Comparison of ENCODE assay signal across 15 cellular contexts in the genomic region with DNA sequence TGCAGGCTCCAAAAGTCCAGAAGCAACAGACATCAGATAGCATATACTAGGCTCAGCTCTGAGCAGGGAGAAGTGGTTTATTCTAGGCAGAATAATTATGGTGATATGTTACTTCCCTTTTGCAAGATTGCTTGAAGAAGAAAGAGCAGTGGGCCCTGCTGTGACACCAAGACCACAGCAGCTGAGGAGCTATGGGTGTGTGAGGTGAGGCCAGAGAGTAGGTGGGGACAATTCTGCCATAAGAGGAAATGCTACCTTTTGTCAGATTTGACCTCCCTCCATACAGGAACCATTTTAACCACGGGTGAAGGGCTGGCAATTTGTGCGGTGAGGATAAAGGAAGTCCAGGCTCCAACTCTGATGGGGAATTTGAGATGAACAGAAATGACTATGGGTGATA. TPM values are rescaled to one million over a fixed set of nuclear protein-coding genes. Genes with fewer than 3 reads are reported as not detected.
DNase-seq lines count a peak whose midpoint lies in the region; ATAC-seq, FAIRE-seq and TF ChIP-seq lines count a peak whose summit lies in the region.
"Had no signal": no experiment of that assay in that cellular context is flagged by ENCODE, and none has a peak within 500 bp of the region (broad histone marks: within the 10 kb centered on the region; RNA-seq: fewer than 3 reads in every experiment).

No MANE protein-coding gene starts in this region.

- H3K79me2 ChIP-seq in OCI-LY7 (ENCODE audit: insufficient read depth, low read depth, low read length): no peaks in the 10 kb centered on the region

- H2AFZ ChIP-seq in OCI-LY7 (ENCODE audit: low read length): no peak overlapping the region

- DNase-seq in GM10248 (ENCODE audit: extremely low spot score): peak; percentile 43
- peak; percentile 12 for DNase-seq in OCI-LY7 (ENCODE audit: low spot score)
- DNase-seq in immature natural killer cell: peak; percentile 32 to 41 (median 39)
- no peak for DNase-seq in T-helper 9 cell
- DNase-seq in stimulated activated CD4-positive, alpha-beta T cell treated with anti-CD3 and anti-CD28 coated beads, Interleukin-15, amount 100 ng/mL, for 24 hours: no peak
- no peak for DNase-seq in GM12892 (ENCODE audit: insufficient read length)
- no peak for DNase-seq in foreskin fibroblast
- DNase-seq: adrenal gland, DMS79, hippocampal formation, left lung, NCI-H187, NCI-H69 had no signal

- no peak for TF ChIP-seq CTCF in GM10248 (IDR thresholded peaks at IDR 0.05; ENCODE audit: control extremely low read depth, extremely low read depth, low read depth, missing control alignments)
- TF ChIP-seq CTCF in OCI-LY7 (conservative IDR thresholded peaks at IDR 0.05; ENCODE audit: low read length): no peak
- TF ChIP-seq CTCF in foreskin fibroblast (IDR thresholded peaks at IDR 0.05; ENCODE audit: low read depth, low read length): no peak

- peaks cover 0 to 2% (median 0%) of the 10 kb centered on the region in 6 donors for H3K9me3 Mint-ChIP-seq in immature natural killer cell

- intact Hi-C loops in OCI-LY7 (cut with micrococcal nuclease; ENCODE audit: unreplicated experiment): no loop called here

- H3K4me3 ChIP-seq in OCI-LY7 (ENCODE audit: low read depth, low read length, poor library complexity, severe bottlenecking): no peak overlapping the region
- no peak overlapping the region for H3K4me3 ChIP-seq in foreskin fibroblast (ENCODE audit: low read depth in 1 of 2, low read length in 2 of 2)
- H3K4me3 ChIP-seq: adrenal gland, left lung had no signal

- no peak for TF ChIP-seq POLR2A in GM12892 (IDR thresholded peaks at IDR 0.05; ENCODE audit: low read depth, low read length)

- H3K36me3 ChIP-seq in OCI-LY7 (ENCODE audit: insufficient read depth, low read length): no peaks in the 10 kb centered on the region
- H3K36me3 ChIP-seq: adrenal gland, left lung had no signal

- CTCF ChIA-PET in GM10248 (lab: Yijun Ruan, JAX): interaction anchor here (1.4 to 2.7 kb wide), 4 partner anchors 13 to 73 kb away, joined by 3 to 11 read pairs (median 7); a partner anchor contains a TSS
- CTCF ChIA-PET in OCI-LY7 (lab: Charles Lee; ENCODE audit: unreplicated experiment): interaction anchor here (0.6 kb wide), 1 partner anchor 834 kb away, joined by 3 read pairs; no protein-coding TSS in a partner anchor

- no peak overlapping the region for H3K4me2 ChIP-seq in OCI-LY7 (ENCODE audit: low read length)

- H3K4me3 Mint-ChIP-seq in immature natural killer cell: peak overlapping the region; percentile 42 to 73 (median 60)

- no peaks in the 10 kb centered on the region for H3K9me3 ChIP-seq in OCI-LY7 (ENCODE audit: low read length)
- H3K9me3 ChIP-seq: adrenal gland, left lung had no signal

- peaks cover 0 to 8% (median 4%) of the 10 kb centered on the region in 3 donors for H3K36me3 Mint-ChIP-seq in immature natural killer cell

- no peaks in the 10 kb centered on the region for H3K4me1 ChIP-seq in OCI-LY7 (ENCODE audit: insufficient read depth, low read length, poor library complexity, severe bottlenecking)
- H3K4me1 ChIP-seq: adrenal gland, left lung had no signal

- no peaks in the 10 kb centered on the region for H4K20me1 ChIP-seq in OCI-LY7 (ENCODE audit: insufficient read depth, low read length)

- peaks cover 30 to 37% of the 10 kb centered on the region in 2 donors for H3K4me1 Mint-ChIP-seq in immature natural killer cell

- H3K27ac Mint-ChIP-seq in immature natural killer cell: peak overlapping the region; percentile 52 to 90 (median 76)

- POLR2A ChIA-PET in GM10248 (lab: Yijun Ruan, JAX) (no interaction called here), OCI-LY7 (lab: Charles Lee) (interaction anchor here (1.1 kb wide), 1 partner anchor 12 kb away, joined by 3 read pairs; no protein-coding TSS in a partner anchor)

- ATAC-seq in HG02870 (IDR thresholded peaks at IDR 0.05; ENCODE audit: unreplicated experiment): peak; percentile 58
- ATAC-seq: left lung, Right ventricle myocardium inferior had no signal

- peaks cover 0 to 4% (median 0%) of the 10 kb centered on the region in 3 donors for H3K27me3 Mint-ChIP-seq in immature natural killer cell (ENCODE audit: low read depth in 3 of 3)

- no peak for FAIRE-seq in GM12892 (lab: Jason Lieb, UNC)

- no TSS peak for BruUV-seq in OCI-LY7 (replicated peaks; lab: Mats Ljungman, UMichigan)

- no peak overlapping the region for H3K27ac ChIP-seq in OCI-LY7 (ENCODE audit: low read depth, low read length, poor library complexity, severe bottlenecking)
- H3K27ac ChIP-seq: adrenal gland, left lung had no signal

- no peaks in the 10 kb centered on the region for H3K9me2 ChIP-seq in OCI-LY7 (ENCODE audit: insufficient read depth, low read length)

RNA-seq across cellular contexts. Expression of a gene that starts 51.3 kb away (rescaled TPM):
- 0.08 TPM in 1 of 2 replicates, not detected in the other for total RNA-seq in OCI-LY7 (2014; rRNA removed; shearing (Covaris generic))
- 0.09 and 0.23 TPM in 2 replicates for total RNA-seq in OCI-LY7 (2022)
- under 1 TPM in 1 of 3 donors, not detected in 2; 0.03 TPM for polyA plus RNA-seq in immature natural killer cell
- polyA plus RNA-seq in GM12892 (2012; ENCODE audit: missing spikeins): not detected

Comparison
In these comparisons a context has a peak if more than half of its experiments do, and no peak if none do; other contexts are left out.
1. DNase-seq: peak in GM10248 (single experiment), OCI-LY7 (single experiment) and immature natural killer cell (3 of 3); none in T-helper 9 cell (single experiment), stimulated activated CD4-positive, alpha-beta T cell treated with anti-CD3 and anti-CD28 coated beads, Interleukin-15, amount 100 ng/mL, for 24 hours (single experiment), GM12892 (single experiment) and foreskin fibroblast (0 of 2).